ENCODE assay signal across 1 cellular context in the genomic region with DNA sequence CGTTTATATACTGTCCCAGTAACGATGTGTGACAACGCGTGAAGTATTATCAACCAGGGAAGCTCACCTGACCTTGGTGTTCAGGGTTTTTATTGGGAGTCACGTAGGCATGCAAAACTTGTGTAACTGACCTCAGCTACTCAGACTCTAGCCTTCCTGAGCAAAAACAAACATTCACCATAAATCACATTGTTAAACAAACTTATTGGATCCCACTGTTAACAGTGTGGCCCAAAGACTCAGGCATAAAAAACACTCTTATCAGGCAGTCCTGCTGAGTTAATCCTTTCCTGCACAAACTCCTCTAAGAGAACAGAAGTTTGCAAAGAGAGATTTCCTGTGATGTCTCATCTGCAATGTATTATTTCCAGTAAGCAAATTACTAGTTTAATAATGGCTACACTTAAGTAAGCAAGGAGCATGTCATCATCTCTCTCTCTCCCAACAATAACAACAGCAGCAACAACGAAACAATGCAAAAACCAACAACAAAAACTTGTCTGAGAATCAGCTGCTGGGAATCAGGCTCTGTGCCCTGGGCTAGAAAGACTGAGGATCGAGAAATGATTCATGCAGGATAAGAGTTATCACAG.
TF ChIP-seq lines count a peak whose summit lies in the region.

No MANE protein-coding gene starts in this region.

TF ChIP-seq in HepG2, 621 proteins besides CTCF, POLR2A, EP300 and RAD21 (continued from another document and continues in another):
- TF ChIP-seq SOX13 (IDR thresholded peaks at IDR 0.05) (peak; percentile 56), SOX13 (CRISPR knock-in tag; conservative IDR thresholded peaks at IDR 0.05 in 1 of 2, IDR thresholded peaks at IDR 0.05 in 1 of 2) (peak in 1 of 2 experiments; percentile 68; a peak in 1 of 4 replicates), HIVEP1 (CRISPR knock-in tag; IDR thresholded peaks at IDR 0.05) (no peak), ZNF558 (CRISPR knock-in tag; IDR thresholded peaks at IDR 0.05; ENCODE audit: borderline replicate concordance) (no peak), RFX1 (IDR thresholded peaks at IDR 0.05) (no peak), PHF21A (CRISPR knock-in tag; IDR thresholded peaks at IDR 0.05) (peak; percentile 45; the same call in 1 of the 2 replicates), FOXA3 (CRISPR knock-in tag; IDR thresholded peaks at IDR 0.05) (0 out of 2 replicates have a peak, but pooled peaks have one; percentile 2), CREM (IDR thresholded peaks at IDR 0.05) (peak; percentile 23; the same call in 1 of the 2 replicates), CREM (CRISPR knock-in tag; IDR thresholded peaks at IDR 0.05) (no peak), GPN1 (CRISPR knock-in tag; IDR thresholded peaks at IDR 0.05; ENCODE audit: borderline replicate concordance) (no peak), GFI1 (CRISPR knock-in tag; IDR thresholded peaks at IDR 0.05; ENCODE audit: borderline replicate concordance) (peak; percentile 80; the same call in 1 of the 2 replicates), SALL1 (CRISPR knock-in tag; IDR thresholded peaks at IDR 0.05) (peak; percentile 32; the same call in 1 of the 2 replicates), ZNF253 (CRISPR knock-in tag; IDR thresholded peaks at IDR 0.05; ENCODE audit: borderline replicate concordance) (no peak), GATAD2A (CRISPR knock-in tag; IDR thresholded peaks at IDR 0.05) (0 out of 2 replicates have a peak, but pooled peaks have one; percentile 28), MAZ (IDR thresholded peaks at IDR 0.05; ENCODE audit: borderline replicate concordance, low read depth, low read length) (no peak), MAZ (CRISPR knock-in tag; IDR thresholded peaks at IDR 0.05; ENCODE audit: low read depth) (no peak), BRCA1 (CRISPR knock-in tag; IDR thresholded peaks at IDR 0.05) (no peak), HOXA3 (CRISPR knock-in tag; IDR thresholded peaks at IDR 0.05) (peak; percentile 42; the same call in 1 of the 2 replicates), HDAC1 (CRISPR knock-in tag; IDR thresholded peaks at IDR 0.05) (peak; percentile 39; the same call in 1 of the 2 replicates), TBX2 (CRISPR knock-in tag; IDR thresholded peaks at IDR 0.05; ENCODE audit: borderline replicate concordance) (peak; percentile 64; the same call in 1 of the 2 replicates), CEBPB (IDR thresholded peaks at IDR 0.05; ENCODE audit: borderline replicate concordance, low read depth, low read length) (peak; percentile 26; the same call in 1 of the 2 replicates), BCL6 (CRISPR knock-in tag; IDR thresholded peaks at IDR 0.05) (peak; percentile 28; the same call in 1 of the 2 replicates), JARID2 (CRISPR knock-in tag; IDR thresholded peaks at IDR 0.05; ENCODE audit: insufficient replicate concordance) (no peak), ZMYM4 (CRISPR knock-in tag; IDR thresholded peaks at IDR 0.05) (peak; percentile 55; the same call in 1 of the 2 replicates), ERF (CRISPR knock-in tag; IDR thresholded peaks at IDR 0.05) (0 out of 2 replicates have a peak, but pooled peaks have one; percentile 21), TRIM24 (CRISPR knock-in tag; IDR thresholded peaks at IDR 0.05) (peak; percentile 77; the same call in 1 of the 2 replicates), SOX5 (CRISPR knock-in tag; IDR thresholded peaks at IDR 0.05; ENCODE audit: borderline replicate concordance) (peak; percentile 78; the same call in 1 of the 2 replicates), ZFP36 (IDR thresholded peaks at IDR 0.05; ENCODE audit: borderline replicate concordance, low read depth, low read length, partially characterized antibody) (no peak), HNF4A (CRISPR knock-in tag; IDR thresholded peaks at IDR 0.05) (peak; percentile 34), ISL2 (CRISPR knock-in tag; IDR thresholded peaks at IDR 0.05) (peak; percentile 65), ZBTB20 (CRISPR knock-in tag; IDR thresholded peaks at IDR 0.05; ENCODE audit: borderline replicate concordance, low read depth) (peak; percentile 47; the same call in 1 of the 2 replicates)
- TF ChIP-seq, protein P1, sequence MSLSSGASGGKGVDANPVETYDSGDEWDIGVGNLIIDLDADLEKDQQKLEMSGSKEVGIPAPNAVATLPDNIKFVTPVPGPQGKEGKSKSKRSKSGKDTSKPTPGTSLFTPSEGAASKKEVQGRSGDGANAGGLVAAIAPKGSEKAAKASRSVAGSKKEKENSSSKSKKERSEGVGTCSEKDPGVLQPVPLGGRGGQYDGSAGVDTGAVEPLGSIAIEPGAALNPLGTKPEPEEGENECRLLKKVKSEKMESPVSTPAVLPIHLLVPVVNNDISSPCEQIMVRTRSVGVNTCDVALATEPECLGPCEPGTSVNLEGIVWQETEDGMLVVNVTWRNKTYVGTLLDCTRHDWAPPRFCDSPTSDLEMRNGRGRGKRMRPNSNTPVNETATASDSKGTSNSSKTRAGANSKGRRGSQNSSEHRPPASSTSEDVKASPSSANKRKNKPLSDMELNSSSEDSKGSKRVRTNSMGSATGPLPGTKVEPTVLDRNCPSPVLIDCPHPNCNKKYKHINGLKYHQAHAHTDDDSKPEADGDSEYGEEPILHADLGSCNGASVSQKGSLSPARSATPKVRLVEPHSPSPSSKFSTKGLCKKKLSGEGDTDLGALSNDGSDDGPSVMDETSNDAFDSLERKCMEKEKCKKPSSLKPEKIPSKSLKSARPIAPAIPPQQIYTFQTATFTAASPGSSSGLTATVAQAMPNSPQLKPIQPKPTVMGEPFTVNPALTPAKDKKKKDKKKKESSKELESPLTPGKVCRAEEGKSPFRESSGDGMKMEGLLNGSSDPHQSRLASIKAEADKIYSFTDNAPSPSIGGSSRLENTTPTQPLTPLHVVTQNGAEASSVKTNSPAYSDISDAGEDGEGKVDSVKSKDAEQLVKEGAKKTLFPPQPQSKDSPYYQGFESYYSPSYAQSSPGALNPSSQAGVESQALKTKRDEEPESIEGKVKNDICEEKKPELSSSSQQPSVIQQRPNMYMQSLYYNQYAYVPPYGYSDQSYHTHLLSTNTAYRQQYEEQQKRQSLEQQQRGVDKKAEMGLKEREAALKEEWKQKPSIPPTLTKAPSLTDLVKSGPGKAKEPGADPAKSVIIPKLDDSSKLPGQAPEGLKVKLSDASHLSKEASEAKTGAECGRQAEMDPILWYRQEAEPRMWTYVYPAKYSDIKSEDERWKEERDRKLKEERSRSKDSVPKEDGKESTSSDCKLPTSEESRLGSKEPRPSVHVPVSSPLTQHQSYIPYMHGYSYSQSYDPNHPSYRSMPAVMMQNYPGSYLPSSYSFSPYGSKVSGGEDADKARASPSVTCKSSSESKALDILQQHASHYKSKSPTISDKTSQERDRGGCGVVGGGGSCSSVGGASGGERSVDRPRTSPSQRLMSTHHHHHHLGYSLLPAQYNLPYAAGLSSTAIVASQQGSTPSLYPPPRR (CRISPR knock-in tag; IDR thresholded peaks at IDR 0.05; ENCODE audit: borderline replicate concordance) = peak; percentile 47; the same call in 1 of the 2 replicates
- TF ChIP-seq, protein P2, sequence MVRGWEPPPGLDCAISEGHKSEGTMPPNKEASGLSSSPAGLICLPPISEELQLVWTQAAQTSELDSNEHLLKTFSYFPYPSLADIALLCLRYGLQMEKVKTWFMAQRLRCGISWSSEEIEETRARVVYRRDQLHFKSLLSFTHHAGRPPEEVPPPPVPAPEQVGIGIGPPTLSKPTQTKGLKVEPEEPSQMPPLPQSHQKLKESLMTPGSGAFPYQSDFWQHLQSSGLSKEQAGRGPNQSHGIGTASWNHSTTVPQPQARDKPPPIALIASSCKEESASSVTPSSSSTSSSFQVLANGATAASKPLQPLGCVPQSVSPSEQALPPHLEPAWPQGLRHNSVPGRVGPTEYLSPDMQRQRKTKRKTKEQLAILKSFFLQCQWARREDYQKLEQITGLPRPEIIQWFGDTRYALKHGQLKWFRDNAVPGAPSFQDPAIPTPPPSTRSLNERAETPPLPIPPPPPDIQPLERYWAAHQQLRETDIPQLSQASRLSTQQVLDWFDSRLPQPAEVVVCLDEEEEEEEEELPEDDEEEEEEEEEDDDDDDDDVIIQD (CRISPR knock-in tag; IDR thresholded peaks at IDR 0.05; ENCODE audit: low read depth) = peak; percentile 90
- TF ChIP-seq, protein P3, sequence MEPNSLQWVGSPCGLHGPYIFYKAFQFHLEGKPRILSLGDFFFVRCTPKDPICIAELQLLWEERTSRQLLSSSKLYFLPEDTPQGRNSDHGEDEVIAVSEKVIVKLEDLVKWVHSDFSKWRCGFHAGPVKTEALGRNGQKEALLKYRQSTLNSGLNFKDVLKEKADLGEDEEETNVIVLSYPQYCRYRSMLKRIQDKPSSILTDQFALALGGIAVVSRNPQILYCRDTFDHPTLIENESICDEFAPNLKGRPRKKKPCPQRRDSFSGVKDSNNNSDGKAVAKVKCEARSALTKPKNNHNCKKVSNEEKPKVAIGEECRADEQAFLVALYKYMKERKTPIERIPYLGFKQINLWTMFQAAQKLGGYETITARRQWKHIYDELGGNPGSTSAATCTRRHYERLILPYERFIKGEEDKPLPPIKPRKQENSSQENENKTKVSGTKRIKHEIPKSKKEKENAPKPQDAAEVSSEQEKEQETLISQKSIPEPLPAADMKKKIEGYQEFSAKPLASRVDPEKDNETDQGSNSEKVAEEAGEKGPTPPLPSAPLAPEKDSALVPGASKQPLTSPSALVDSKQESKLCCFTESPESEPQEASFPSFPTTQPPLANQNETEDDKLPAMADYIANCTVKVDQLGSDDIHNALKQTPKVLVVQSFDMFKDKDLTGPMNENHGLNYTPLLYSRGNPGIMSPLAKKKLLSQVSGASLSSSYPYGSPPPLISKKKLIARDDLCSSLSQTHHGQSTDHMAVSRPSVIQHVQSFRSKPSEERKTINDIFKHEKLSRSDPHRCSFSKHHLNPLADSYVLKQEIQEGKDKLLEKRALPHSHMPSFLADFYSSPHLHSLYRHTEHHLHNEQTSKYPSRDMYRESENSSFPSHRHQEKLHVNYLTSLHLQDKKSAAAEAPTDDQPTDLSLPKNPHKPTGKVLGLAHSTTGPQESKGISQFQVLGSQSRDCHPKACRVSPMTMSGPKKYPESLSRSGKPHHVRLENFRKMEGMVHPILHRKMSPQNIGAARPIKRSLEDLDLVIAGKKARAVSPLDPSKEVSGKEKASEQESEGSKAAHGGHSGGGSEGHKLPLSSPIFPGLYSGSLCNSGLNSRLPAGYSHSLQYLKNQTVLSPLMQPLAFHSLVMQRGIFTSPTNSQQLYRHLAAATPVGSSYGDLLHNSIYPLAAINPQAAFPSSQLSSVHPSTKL (CRISPR knock-in tag; IDR thresholded peaks at IDR 0.05) = peak; percentile 81
- TF ChIP-seq, protein P4, sequence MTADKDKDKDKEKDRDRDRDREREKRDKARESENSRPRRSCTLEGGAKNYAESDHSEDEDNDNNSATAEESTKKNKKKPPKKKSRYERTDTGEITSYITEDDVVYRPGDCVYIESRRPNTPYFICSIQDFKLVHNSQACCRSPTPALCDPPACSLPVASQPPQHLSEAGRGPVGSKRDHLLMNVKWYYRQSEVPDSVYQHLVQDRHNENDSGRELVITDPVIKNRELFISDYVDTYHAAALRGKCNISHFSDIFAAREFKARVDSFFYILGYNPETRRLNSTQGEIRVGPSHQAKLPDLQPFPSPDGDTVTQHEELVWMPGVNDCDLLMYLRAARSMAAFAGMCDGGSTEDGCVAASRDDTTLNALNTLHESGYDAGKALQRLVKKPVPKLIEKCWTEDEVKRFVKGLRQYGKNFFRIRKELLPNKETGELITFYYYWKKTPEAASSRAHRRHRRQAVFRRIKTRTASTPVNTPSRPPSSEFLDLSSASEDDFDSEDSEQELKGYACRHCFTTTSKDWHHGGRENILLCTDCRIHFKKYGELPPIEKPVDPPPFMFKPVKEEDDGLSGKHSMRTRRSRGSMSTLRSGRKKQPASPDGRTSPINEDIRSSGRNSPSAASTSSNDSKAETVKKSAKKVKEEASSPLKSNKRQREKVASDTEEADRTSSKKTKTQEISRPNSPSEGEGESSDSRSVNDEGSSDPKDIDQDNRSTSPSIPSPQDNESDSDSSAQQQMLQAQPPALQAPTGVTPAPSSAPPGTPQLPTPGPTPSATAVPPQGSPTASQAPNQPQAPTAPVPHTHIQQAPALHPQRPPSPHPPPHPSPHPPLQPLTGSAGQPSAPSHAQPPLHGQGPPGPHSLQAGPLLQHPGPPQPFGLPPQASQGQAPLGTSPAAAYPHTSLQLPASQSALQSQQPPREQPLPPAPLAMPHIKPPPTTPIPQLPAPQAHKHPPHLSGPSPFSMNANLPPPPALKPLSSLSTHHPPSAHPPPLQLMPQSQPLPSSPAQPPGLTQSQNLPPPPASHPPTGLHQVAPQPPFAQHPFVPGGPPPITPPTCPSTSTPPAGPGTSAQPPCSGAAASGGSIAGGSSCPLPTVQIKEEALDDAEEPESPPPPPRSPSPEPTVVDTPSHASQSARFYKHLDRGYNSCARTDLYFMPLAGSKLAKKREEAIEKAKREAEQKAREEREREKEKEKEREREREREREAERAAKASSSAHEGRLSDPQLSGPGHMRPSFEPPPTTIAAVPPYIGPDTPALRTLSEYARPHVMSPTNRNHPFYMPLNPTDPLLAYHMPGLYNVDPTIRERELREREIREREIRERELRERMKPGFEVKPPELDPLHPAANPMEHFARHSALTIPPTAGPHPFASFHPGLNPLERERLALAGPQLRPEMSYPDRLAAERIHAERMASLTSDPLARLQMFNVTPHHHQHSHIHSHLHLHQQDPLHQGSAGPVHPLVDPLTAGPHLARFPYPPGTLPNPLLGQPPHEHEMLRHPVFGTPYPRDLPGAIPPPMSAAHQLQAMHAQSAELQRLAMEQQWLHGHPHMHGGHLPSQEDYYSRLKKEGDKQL (CRISPR knock-in tag; IDR thresholded peaks at IDR 0.05; ENCODE audit: low read depth) = 0 out of 2 replicates have a peak, but pooled peaks have one; percentile 40
- TF ChIP-seq, protein P5, sequence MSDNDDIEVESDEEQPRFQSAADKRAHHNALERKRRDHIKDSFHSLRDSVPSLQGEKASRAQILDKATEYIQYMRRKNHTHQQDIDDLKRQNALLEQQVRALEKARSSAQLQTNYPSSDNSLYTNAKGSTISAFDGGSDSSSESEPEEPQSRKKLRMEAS (IDR thresholded peaks at IDR 0.05) = 0 out of 2 replicates have a peak, but pooled peaks have one; percentile 18
- TF ChIP-seq, protein P6, sequence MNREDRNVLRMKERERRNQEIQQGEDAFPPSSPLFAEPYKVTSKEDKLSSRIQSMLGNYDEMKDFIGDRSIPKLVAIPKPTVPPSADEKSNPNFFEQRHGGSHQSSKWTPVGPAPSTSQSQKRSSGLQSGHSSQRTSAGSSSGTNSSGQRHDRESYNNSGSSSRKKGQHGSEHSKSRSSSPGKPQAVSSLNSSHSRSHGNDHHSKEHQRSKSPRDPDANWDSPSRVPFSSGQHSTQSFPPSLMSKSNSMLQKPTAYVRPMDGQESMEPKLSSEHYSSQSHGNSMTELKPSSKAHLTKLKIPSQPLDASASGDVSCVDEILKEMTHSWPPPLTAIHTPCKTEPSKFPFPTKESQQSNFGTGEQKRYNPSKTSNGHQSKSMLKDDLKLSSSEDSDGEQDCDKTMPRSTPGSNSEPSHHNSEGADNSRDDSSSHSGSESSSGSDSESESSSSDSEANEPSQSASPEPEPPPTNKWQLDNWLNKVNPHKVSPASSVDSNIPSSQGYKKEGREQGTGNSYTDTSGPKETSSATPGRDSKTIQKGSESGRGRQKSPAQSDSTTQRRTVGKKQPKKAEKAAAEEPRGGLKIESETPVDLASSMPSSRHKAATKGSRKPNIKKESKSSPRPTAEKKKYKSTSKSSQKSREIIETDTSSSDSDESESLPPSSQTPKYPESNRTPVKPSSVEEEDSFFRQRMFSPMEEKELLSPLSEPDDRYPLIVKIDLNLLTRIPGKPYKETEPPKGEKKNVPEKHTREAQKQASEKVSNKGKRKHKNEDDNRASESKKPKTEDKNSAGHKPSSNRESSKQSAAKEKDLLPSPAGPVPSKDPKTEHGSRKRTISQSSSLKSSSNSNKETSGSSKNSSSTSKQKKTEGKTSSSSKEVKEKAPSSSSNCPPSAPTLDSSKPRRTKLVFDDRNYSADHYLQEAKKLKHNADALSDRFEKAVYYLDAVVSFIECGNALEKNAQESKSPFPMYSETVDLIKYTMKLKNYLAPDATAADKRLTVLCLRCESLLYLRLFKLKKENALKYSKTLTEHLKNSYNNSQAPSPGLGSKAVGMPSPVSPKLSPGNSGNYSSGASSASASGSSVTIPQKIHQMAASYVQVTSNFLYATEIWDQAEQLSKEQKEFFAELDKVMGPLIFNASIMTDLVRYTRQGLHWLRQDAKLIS (CRISPR knock-in tag; IDR thresholded peaks at IDR 0.05) = no peak
